ENCODE assay signal across 1 cellular context in the genomic region with DNA sequence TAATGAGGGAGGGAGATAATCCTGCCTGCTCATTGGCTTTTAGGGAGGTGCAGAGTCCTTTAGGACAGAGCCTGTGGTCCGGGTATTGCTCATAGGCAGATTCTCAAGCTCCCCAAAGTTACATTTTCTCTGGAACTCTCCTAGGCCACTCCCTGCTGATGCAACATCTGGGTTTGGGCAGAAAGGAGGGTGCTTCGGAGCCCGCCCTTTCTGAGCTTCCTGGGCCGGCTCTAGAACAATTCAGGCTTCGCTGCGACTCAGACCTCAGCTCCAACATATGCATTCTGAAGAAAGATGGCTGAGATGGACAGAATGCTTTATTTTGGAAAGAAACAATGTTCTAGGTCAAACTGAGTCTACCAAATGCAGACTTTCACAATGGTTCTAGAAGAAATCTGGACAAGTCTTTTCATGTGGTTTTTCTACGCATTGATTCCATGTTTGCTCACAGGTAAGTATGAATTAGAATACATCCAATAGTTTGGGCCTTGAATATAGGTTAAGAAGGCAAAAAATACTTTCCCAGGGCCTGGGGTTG.
TF ChIP-seq lines count a peak whose summit lies in the region.

A gene with protein sequence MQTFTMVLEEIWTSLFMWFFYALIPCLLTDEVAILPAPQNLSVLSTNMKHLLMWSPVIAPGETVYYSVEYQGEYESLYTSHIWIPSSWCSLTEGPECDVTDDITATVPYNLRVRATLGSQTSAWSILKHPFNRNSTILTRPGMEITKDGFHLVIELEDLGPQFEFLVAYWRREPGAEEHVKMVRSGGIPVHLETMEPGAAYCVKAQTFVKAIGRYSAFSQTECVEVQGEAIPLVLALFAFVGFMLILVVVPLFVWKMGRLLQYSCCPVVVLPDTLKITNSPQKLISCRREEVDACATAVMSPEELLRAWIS (plus strand): TSS at position 233 of the 538 bp plus-strand sequence. CDS start 131 bp downstream, at position 364.

TF ChIP-seq in K562, 482 proteins besides CTCF, POLR2A, EP300 and RAD21 (continued from another document and continues in another):
- TF ChIP-seq MCM2 (IDR thresholded peaks at IDR 0.05; ENCODE audit: low read depth) (no peak), RCOR1 (IDR thresholded peaks at IDR 0.05; ENCODE audit: borderline replicate concordance in 1 of 2, low read depth in 2 of 2, low read length in 2 of 2) (0 out of 4 replicates have a peak, but pooled peaks of 1 of the 2 experiments have one; percentile 51), MYBL2 (IDR thresholded peaks at IDR 0.05; ENCODE audit: low read depth) (no peak), MYBL2 (CRISPR knock-in tag; IDR thresholded peaks at IDR 0.05; ENCODE audit: borderline replicate concordance) (no peak), SOX6 (IDR thresholded peaks at IDR 0.05) (peak; percentile 69; the same call in 1 of the 2 replicates), CREBBP (IDR thresholded peaks at IDR 0.05; ENCODE audit: low read depth, low read length) (no peak), PTRF (tag; IDR thresholded peaks at IDR 0.05) (no peak), ZC3H8 (IDR thresholded peaks at IDR 0.05) (no peak), DACH1 (IDR thresholded peaks at IDR 0.05; ENCODE audit: partially characterized antibody) (no peak), POLR2G (IDR thresholded peaks at IDR 0.05; ENCODE audit: low read depth, low read length) (peak; percentile 34; the same call in 1 of the 2 replicates), ZNF77 (CRISPR knock-in tag; IDR thresholded peaks at IDR 0.05) (no peak), ZNF830 (CRISPR knock-in tag; IDR thresholded peaks at IDR 0.05) (no peak), JUNB (CRISPR knock-in tag; conservative IDR thresholded peaks at IDR 0.05) (no peak), PYGO2 (tag; IDR thresholded peaks at IDR 0.05) (no peak), BRF1 (IDR thresholded peaks at IDR 0.05; ENCODE audit: borderline replicate concordance, extremely low read depth, insufficient read length) (no peak), HNRNPH1 (optimal IDR thresholded peaks at IDR 0.05; ENCODE audit: low read depth, low read length) (no peak), SRF (CRISPR knock-in tag; IDR thresholded peaks at IDR 0.05) (peak in 1 of 2 experiments; percentile 51; a peak in 2 of 4 replicates), KDM1A (IDR thresholded peaks at IDR 0.05) (no peak), MXI1 (IDR thresholded peaks at IDR 0.05; ENCODE audit: low read depth, low read length) (no peak), FUS (optimal IDR thresholded peaks at IDR 0.05; ENCODE audit: low read depth, low read length) (no peak), SIX5 (IDR thresholded peaks at IDR 0.05; ENCODE audit: borderline replicate concordance in 1 of 2, insufficient read depth in 1 of 2, low read depth in 1 of 2, low read length in 2 of 2) (no peak), ZNF699 (CRISPR knock-in tag; IDR thresholded peaks at IDR 0.05; ENCODE audit: insufficient replicate concordance) (no peak), CREM (IDR thresholded peaks at IDR 0.05; ENCODE audit: low read depth) (no peak), U2AF1 (optimal IDR thresholded peaks at IDR 0.05; ENCODE audit: low read depth, low read length) (no peak), HNRNPL (IDR thresholded peaks at IDR 0.05; ENCODE audit: low read depth, low read length) (no peak), NFRKB (IDR thresholded peaks at IDR 0.05; ENCODE audit: low read depth) (peak; percentile 71; the same call in 1 of the 2 replicates), RAD51 (IDR thresholded peaks at IDR 0.05; ENCODE audit: borderline replicate concordance, low read depth) (no peak), MEF2D (tag; conservative IDR thresholded peaks at IDR 0.05; ENCODE audit: low read depth) (no peak)
- TF ChIP-seq, protein P1, sequence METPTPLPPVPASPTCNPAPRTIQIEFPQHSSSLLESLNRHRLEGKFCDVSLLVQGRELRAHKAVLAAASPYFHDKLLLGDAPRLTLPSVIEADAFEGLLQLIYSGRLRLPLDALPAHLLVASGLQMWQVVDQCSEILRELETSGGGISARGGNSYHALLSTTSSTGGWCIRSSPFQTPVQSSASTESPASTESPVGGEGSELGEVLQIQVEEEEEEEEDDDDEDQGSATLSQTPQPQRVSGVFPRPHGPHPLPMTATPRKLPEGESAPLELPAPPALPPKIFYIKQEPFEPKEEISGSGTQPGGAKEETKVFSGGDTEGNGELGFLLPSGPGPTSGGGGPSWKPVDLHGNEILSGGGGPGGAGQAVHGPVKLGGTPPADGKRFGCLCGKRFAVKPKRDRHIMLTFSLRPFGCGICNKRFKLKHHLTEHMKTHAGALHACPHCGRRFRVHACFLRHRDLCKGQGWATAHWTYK (CRISPR knock-in tag; IDR thresholded peaks at IDR 0.05), result no peak
- TF ChIP-seq, protein P2, sequence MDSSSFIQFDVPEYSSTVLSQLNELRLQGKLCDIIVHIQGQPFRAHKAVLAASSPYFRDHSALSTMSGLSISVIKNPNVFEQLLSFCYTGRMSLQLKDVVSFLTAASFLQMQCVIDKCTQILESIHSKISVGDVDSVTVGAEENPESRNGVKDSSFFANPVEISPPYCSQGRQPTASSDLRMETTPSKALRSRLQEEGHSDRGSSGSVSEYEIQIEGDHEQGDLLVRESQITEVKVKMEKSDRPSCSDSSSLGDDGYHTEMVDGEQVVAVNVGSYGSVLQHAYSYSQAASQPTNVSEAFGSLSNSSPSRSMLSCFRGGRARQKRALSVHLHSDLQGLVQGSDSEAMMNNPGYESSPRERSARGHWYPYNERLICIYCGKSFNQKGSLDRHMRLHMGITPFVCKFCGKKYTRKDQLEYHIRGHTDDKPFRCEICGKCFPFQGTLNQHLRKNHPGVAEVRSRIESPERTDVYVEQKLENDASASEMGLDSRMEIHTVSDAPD (CRISPR knock-in tag; IDR thresholded peaks at IDR 0.05), result no peak
- TF ChIP-seq, protein P3, sequence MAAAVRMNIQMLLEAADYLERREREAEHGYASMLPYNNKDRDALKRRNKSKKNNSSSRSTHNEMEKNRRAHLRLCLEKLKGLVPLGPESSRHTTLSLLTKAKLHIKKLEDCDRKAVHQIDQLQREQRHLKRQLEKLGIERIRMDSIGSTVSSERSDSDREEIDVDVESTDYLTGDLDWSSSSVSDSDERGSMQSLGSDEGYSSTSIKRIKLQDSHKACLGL (CRISPR knock-in tag; IDR thresholded peaks at IDR 0.05; ENCODE audit: borderline replicate concordance, poor library complexity, severe bottlenecking), result no peak
- TF ChIP-seq, protein P4, sequence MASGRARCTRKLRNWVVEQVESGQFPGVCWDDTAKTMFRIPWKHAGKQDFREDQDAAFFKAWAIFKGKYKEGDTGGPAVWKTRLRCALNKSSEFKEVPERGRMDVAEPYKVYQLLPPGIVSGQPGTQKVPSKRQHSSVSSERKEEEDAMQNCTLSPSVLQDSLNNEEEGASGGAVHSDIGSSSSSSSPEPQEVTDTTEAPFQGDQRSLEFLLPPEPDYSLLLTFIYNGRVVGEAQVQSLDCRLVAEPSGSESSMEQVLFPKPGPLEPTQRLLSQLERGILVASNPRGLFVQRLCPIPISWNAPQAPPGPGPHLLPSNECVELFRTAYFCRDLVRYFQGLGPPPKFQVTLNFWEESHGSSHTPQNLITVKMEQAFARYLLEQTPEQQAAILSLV (tag; IDR thresholded peaks at IDR 0.05), result peak; percentile 28; the same call in 1 of the 2 replicates
- TF ChIP-seq, protein P5, sequence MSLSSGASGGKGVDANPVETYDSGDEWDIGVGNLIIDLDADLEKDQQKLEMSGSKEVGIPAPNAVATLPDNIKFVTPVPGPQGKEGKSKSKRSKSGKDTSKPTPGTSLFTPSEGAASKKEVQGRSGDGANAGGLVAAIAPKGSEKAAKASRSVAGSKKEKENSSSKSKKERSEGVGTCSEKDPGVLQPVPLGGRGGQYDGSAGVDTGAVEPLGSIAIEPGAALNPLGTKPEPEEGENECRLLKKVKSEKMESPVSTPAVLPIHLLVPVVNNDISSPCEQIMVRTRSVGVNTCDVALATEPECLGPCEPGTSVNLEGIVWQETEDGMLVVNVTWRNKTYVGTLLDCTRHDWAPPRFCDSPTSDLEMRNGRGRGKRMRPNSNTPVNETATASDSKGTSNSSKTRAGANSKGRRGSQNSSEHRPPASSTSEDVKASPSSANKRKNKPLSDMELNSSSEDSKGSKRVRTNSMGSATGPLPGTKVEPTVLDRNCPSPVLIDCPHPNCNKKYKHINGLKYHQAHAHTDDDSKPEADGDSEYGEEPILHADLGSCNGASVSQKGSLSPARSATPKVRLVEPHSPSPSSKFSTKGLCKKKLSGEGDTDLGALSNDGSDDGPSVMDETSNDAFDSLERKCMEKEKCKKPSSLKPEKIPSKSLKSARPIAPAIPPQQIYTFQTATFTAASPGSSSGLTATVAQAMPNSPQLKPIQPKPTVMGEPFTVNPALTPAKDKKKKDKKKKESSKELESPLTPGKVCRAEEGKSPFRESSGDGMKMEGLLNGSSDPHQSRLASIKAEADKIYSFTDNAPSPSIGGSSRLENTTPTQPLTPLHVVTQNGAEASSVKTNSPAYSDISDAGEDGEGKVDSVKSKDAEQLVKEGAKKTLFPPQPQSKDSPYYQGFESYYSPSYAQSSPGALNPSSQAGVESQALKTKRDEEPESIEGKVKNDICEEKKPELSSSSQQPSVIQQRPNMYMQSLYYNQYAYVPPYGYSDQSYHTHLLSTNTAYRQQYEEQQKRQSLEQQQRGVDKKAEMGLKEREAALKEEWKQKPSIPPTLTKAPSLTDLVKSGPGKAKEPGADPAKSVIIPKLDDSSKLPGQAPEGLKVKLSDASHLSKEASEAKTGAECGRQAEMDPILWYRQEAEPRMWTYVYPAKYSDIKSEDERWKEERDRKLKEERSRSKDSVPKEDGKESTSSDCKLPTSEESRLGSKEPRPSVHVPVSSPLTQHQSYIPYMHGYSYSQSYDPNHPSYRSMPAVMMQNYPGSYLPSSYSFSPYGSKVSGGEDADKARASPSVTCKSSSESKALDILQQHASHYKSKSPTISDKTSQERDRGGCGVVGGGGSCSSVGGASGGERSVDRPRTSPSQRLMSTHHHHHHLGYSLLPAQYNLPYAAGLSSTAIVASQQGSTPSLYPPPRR (CRISPR knock-in tag; IDR thresholded peaks at IDR 0.05; ENCODE audit: borderline replicate concordance), result no peak
- TF ChIP-seq, protein P6, sequence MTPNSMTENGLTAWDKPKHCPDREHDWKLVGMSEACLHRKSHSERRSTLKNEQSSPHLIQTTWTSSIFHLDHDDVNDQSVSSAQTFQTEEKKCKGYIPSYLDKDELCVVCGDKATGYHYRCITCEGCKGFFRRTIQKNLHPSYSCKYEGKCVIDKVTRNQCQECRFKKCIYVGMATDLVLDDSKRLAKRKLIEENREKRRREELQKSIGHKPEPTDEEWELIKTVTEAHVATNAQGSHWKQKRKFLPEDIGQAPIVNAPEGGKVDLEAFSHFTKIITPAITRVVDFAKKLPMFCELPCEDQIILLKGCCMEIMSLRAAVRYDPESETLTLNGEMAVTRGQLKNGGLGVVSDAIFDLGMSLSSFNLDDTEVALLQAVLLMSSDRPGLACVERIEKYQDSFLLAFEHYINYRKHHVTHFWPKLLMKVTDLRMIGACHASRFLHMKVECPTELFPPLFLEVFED (CRISPR knock-in tag; conservative IDR thresholded peaks at IDR 0.05), result no peak
- TF ChIP-seq, protein P7, sequence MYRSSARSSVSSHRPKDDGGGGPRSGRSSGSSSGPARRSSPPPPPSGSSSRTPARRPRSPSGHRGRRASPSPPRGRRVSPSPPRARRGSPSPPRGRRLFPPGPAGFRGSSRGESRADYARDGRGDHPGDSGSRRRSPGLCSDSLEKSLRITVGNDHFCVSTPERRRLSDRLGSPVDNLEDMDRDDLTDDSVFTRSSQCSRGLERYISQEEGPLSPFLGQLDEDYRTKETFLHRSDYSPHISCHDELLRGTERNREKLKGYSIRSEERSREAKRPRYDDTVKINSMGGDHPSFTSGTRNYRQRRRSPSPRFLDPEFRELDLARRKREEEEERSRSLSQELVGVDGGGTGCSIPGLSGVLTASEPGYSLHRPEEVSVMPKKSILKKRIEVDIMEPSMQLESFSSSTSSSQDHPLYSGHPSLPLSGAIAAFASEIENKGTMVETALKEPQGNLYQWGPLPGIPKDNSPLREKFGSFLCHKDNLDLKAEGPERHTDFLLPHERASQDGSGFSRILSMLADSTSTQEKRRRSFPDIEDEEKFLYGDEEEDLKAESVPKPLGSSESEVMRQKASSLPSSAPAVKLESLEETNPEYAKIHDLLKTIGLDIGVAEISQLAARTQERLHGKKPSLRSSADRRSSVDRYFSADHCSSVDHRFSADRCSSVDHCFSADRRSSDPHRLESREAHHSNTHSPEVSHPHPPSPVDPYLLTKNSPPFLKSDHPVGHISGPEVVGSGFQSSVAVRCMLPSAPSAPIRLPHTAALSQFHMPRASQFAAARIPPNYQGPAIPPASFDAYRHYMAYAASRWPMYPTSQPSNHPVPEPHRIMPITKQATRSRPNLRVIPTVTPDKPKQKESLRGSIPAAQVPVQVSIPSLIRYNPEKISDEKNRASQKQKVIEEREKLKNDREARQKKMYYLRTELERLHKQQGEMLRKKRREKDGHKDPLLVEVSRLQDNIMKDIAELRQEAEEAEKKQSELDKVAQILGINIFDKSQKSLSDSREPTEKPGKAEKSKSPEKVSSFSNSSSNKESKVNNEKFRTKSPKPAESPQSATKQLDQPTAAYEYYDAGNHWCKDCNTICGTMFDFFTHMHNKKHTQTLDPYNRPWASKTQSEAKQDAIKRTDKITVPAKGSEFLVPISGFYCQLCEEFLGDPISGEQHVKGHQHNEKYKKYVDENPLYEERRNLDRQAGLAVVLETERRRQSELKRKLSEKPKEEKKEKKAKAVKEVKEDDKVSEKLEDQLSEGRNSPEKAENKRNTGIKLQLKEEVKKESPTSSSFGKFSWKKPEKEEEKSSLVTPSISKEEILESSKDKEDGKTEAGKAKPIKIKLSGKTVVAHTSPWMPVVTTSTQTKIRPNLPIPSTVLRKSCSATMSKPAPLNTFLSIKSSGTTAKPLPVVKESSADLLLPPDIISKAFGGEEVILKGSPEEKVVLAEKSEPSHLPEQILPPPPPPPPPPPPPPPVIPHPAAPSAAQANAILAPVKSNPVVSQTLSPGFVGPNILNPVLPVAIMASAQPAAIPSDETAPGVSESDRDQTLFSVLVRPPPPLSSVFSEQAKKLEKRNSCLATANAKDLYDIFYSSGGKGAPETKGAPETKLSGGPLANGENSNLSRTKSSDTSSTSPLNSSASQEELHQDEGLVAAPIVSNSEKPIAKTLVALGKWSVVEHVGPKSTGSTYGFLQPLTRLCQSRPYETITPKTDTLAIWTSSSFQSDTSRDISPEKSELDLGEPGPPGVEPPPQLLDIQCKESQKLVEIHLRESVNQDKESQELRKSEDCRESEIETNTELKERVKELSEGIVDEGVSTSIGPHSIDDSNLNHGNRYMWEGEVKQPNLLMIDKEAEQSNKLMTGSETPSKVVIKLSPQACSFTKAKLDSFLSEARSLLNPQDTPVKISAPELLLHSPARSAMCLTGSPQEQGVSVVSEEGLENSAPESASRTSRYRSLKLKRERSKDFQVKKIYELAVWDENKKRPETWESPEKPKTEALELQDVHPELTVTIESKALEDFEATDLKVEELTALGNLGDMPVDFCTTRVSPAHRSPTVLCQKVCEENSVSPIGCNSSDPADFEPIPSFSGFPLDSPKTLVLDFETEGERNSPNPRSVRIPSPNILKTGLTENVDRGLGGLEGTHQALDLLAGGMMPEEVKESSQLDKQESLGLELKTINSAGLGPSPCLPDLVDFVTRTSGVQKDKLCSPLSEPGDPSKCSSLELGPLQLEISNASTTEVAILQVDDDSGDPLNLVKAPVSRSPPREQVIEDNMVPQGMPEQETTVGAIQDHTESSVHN (IDR thresholded peaks at IDR 0.05; ENCODE audit: borderline replicate concordance in 1 of 2, low read depth in 1 of 2), result no peak
